12 cellular contexts compared by ENCODE assay signal in genomic region chr2:98917031-98917459, GRCh38. TPM values are rescaled to one million over a fixed set of nuclear protein-coding genes. Genes with fewer than 3 reads are reported as not detected.
DNase-seq lines count a peak whose midpoint lies in the region; ATAC-seq, FAIRE-seq and TF ChIP-seq lines count a peak whose summit lies in the region.
"Had no signal": no experiment of that assay in that cellular context is flagged by ENCODE, and none has a peak within 500 bp of the region (broad histone marks: within the 10 kb centered on the region; RNA-seq: fewer than 3 reads in every experiment).

No MANE protein-coding gene starts in this region.

- H3K9me3 Mint-ChIP-seq in Calu3 (ENCODE audit: low read depth, unreplicated experiment) = peaks cover 2% of the 10 kb centered on the region
- H3K9me3 Mint-ChIP-seq: activated naive CD4-positive, alpha-beta T cell treated with anti-CD3 and anti-CD28 coated beads, Interleukin-2, amount 50 U/mL, for 72 hours had no signal

- H3K9me3 ChIP-seq in RWPE2 (ENCODE audit: severe bottlenecking) = no peaks in the 10 kb centered on the region
- no peaks in the 10 kb centered on the region for H3K9me3 ChIP-seq in fibroblast of lung (ENCODE audit: control insufficient read depth, insufficient read depth, low read depth, low read length)

- H3K27me3 Mint-ChIP-seq in Calu3 (ENCODE audit: unreplicated experiment) = peaks cover 12% of the 10 kb centered on the region

- no peak overlapping the region for H3K27ac Mint-ChIP-seq in Calu3 (ENCODE audit: unreplicated experiment)
- H3K27ac Mint-ChIP-seq: activated CD4-positive, alpha-beta T cell treated with anti-CD3 and anti-CD28 coated beads for 36 hours; activated naive CD4-positive, alpha-beta T cell treated with anti-CD3 and anti-CD28 coated beads, Interleukin-2, amount 50 U/mL, for 72 hours had no signal

- CTCF ChIA-PET in Calu3 (lab: Charles Lee) = no interaction called here

- H3K4me3 ChIP-seq in RWPE2 (ENCODE audit: severe bottlenecking) = no peak overlapping the region
- no peak overlapping the region for H3K4me3 ChIP-seq in fibroblast of lung (replicated peaks in 1 of 4; ENCODE audit: control extremely low read depth in 1 of 4, insufficient read depth in 1 of 4, low read depth in 3 of 4, low read length in 4 of 4)

- no peak overlapping the region for H3K9ac ChIP-seq in fibroblast of lung (ENCODE audit: insufficient read depth, low read length)

- peak; percentile 47 for ATAC-seq in RWPE2 (ENCODE audit: low read depth)
- ATAC-seq: activated CD4-positive, alpha-beta T cell treated with anti-CD3 and anti-CD28 coated beads for 36 hours; activated naive CD4-positive, alpha-beta T cell treated with anti-CD3 and anti-CD28 coated beads, Interleukin-2, amount 50 U/mL, for 72 hours had no signal

- H3K36me3 ChIP-seq in RWPE2 (ENCODE audit: low read depth) (no peaks in the 10 kb centered on the region), fibroblast of lung (ENCODE audit: control insufficient read depth, insufficient read depth, low read length) (no peaks in the 10 kb centered on the region)

- H3K4me1 ChIP-seq in RWPE2 (ENCODE audit: insufficient read depth, poor library complexity, severe bottlenecking) (peaks cover 56% of the 10 kb centered on the region), fibroblast of lung (ENCODE audit: control insufficient read depth, extremely low read depth, insufficient read depth, low read length) (no peaks in the 10 kb centered on the region)

- BruUV-seq in Calu3 (replicated peaks; lab: Mats Ljungman, UMichigan) = no TSS peak

- H3K79me2 ChIP-seq in fibroblast of lung (ENCODE audit: control insufficient read depth, insufficient read depth, low read length) = no peaks in the 10 kb centered on the region

- peaks cover 34% of the 10 kb centered on the region for H3K4me1 Mint-ChIP-seq in Calu3 (ENCODE audit: low read depth, unreplicated experiment)
- H3K4me1 Mint-ChIP-seq: activated CD4-positive, alpha-beta T cell treated with anti-CD3 and anti-CD28 coated beads for 36 hours had no signal

- no peak overlapping the region for H3K4me3 Mint-ChIP-seq in Calu3 (ENCODE audit: low read depth, unreplicated experiment)
- H3K4me3 Mint-ChIP-seq: activated CD4-positive, alpha-beta T cell treated with anti-CD3 and anti-CD28 coated beads for 36 hours had no signal

- H4K20me1 ChIP-seq in fibroblast of lung (ENCODE audit: control insufficient read depth, extremely low read depth, insufficient read depth, low read length) = no peaks in the 10 kb centered on the region

- H3K27ac ChIP-seq in RWPE2 (ENCODE audit: poor library complexity, severe bottlenecking) (peak overlapping the region; percentile 98), fibroblast of lung (ENCODE audit: insufficient read depth, low read length) (no peak overlapping the region)

- FAIRE-seq in D721Med (lab: Jason Lieb, UNC) = no peak

- TF ChIP-seq CTCF in RWPE2 (IDR thresholded peaks at IDR 0.05; ENCODE audit: poor library complexity, severe bottlenecking) (no peak), fibroblast of lung (conservative IDR thresholded peaks at IDR 0.05 in 1 of 2, IDR thresholded peaks at IDR 0.05 in 1 of 2; ENCODE audit: low read depth in 1 of 2, low read length in 2 of 2) (no peak), Calu3 (IDR thresholded peaks at IDR 0.05; ENCODE audit: unreplicated experiment) (no peak), D721Med (IDR thresholded peaks at IDR 0.05; ENCODE audit: insufficient read depth, missing control alignments) (no peak)

- H3K27me3 ChIP-seq in RWPE2 (ENCODE audit: insufficient read depth, poor library complexity, severe bottlenecking) (no peaks in the 10 kb centered on the region), fibroblast of lung (ENCODE audit: control insufficient read depth, insufficient read depth, low read length) (no peaks in the 10 kb centered on the region)

- H3K36me3 Mint-ChIP-seq in Calu3 (ENCODE audit: insufficient read depth, unreplicated experiment) = peaks cover 4% of the 10 kb centered on the region
- H3K36me3 Mint-ChIP-seq: activated naive CD4-positive, alpha-beta T cell treated with anti-CD3 and anti-CD28 coated beads, Interleukin-2, amount 50 U/mL, for 72 hours had no signal

- no peak overlapping the region for H2AFZ ChIP-seq in fibroblast of lung (ENCODE audit: low read length)

- DNase-seq in EL = peak; percentile 82
- no peak for DNase-seq in RWPE2 (ENCODE audit: low spot score)
- peak; percentile 75 to 95 for DNase-seq in fibroblast of lung (ENCODE audit: low read depth in 2 of 2)
- DNase-seq in pulmonary artery endothelial cell (ENCODE audit: low read depth, low spot score) = peak; percentile 85
- no peak for DNase-seq in Calu3
- no peak for DNase-seq in activated CD4-positive, alpha-beta T cell treated with anti-CD3 and anti-CD28 coated beads for 1 hour
- no peak for DNase-seq in D721Med (ENCODE audit: insufficient read length, low spot score)
- no peak for DNase-seq in NCI-H510A (lab: John Stamatoyannopoulos, UW)
- DNase-seq: activated CD4-positive, alpha-beta T cell treated with anti-CD3 and anti-CD28 coated beads for 36 hours; NCI-H1930; stimulated activated CD4-positive, alpha-beta T cell treated with anti-CD3 and anti-CD28 coated beads, Interleukin-2, amount 100 ng/mL, for 24 hours had no signal

- intact Hi-C loops in Calu3 (cut with micrococcal nuclease; ENCODE audit: unreplicated experiment) = no loop called here

- no peak overlapping the region for H3K4me2 ChIP-seq in fibroblast of lung (ENCODE audit: extremely low read depth, insufficient read depth, low read length)

RNA-seq across cellular contexts. Expression of gene CRACDL, which starts 19.0 kb away (rescaled TPM):
- total RNA-seq in fibroblast of lung (under 0.01 TPM in 1 of 2 replicates, not detected in the other), pulmonary artery endothelial cell (9.7 and 9.9 TPM in 2 replicates), Calu3 (2022) (16.2 and 24.3 TPM in 2 replicates)
- not detected in 2 replicates for polyA plus RNA-seq in fibroblast of lung
- not detected in 2 replicates for polyA plus RNA-seq in fibroblast of lung (2012)
- polyA minus RNA-seq in fibroblast of lung (ENCODE audit: low replicate concordance) = not detected in 2 replicates

Comparison
In these comparisons a context has a peak if more than half of its experiments do, and no peak if none do; other contexts are left out.
1. DNase-seq: peak in EL (single experiment), fibroblast of lung (2 of 2) and pulmonary artery endothelial cell (single experiment); none in RWPE2 (single experiment), Calu3 (single experiment), activated CD4-positive, alpha-beta T cell treated with anti-CD3 and anti-CD28 coated beads for 1 hour (single experiment), D721Med (single experiment) and NCI-H510A (single experiment).
2. RNA of gene CRACDL, which starts 19.0 kb away (total RNA-seq): 16.2 to 24.3 TPM in Calu3 and 9.7 to 9.9 TPM in pulmonary artery endothelial cell; under 0.01 TPM in fibroblast of lung; every median in the first group is over 10 times any median in the second.